ENCODE assay signal across 1 cellular context in genomic region chr11:61967177-61967923, GRCh38.
A peak's percentile ranks its signal among the peaks of the same experiment; 100 is the strongest.
TF ChIP-seq lines count a peak whose summit lies in the region.

Gene FTH1 (minus strand): TSS chr11:61967634. CDS start chr11:61967425, 209 bp downstream.

TF ChIP-seq in K562, 482 proteins besides CTCF, POLR2A, EP300 and RAD21 (continued from another document and continues in another):
- TF ChIP-seq ZBTB12 (CRISPR knock-in tag; IDR thresholded peaks at IDR 0.05) = peak; percentile 61
- peak; percentile 94 for TF ChIP-seq RBM25 (IDR thresholded peaks at IDR 0.05; ENCODE audit: low read depth, low read length, severe bottlenecking)
- TF ChIP-seq TGIF2 (CRISPR knock-in tag; IDR thresholded peaks at IDR 0.05) = peak; percentile 60; the same call in 1 of the 2 replicates
- 0 out of 2 replicates have a peak, but pooled peaks have one; percentile 3 for TF ChIP-seq ZNF707 (CRISPR knock-in tag; conservative IDR thresholded peaks at IDR 0.05)
- no peak; the same call in 1 of the 2 replicates for TF ChIP-seq FOXP1 (CRISPR knock-in tag; IDR thresholded peaks at IDR 0.05)
- TF ChIP-seq ZFX (CRISPR knock-in tag; IDR thresholded peaks at IDR 0.05) = peak; percentile 81
- TF ChIP-seq YY1 (IDR thresholded peaks at IDR 0.05; ENCODE audit: borderline replicate concordance in 1 of 3, control insufficient read depth in 1 of 3, extremely low read depth in 1 of 3, insufficient read depth in 3 of 3, insufficient read length in 1 of 3, insufficient replicate concordance in 2 of 3, low read depth in 1 of 3, low read length in 2 of 3) = peak in 2 of 3 experiments; percentile 20 to 69
- TF ChIP-seq CBX1 (IDR thresholded peaks at IDR 0.05; ENCODE audit: low read depth) = peak; percentile 82
- TF ChIP-seq NR1H2 (CRISPR knock-in tag; IDR thresholded peaks at IDR 0.05) = peak; percentile 89
- 0 out of 2 replicates have a peak, but pooled peaks have one; percentile 42 for TF ChIP-seq ZNF224 (CRISPR knock-in tag; IDR thresholded peaks at IDR 0.05)
- TF ChIP-seq ZSCAN29 (IDR thresholded peaks at IDR 0.05) = 0 out of 2 replicates have a peak, but pooled peaks have one; percentile 15
- no peak for TF ChIP-seq RBM15 (IDR thresholded peaks at IDR 0.05; ENCODE audit: insufficient read depth, low read length)
- peak; percentile 99 for TF ChIP-seq POLR2G (IDR thresholded peaks at IDR 0.05; ENCODE audit: low read depth, low read length)
- peak; percentile 76; the same call in 1 of the 2 replicates for TF ChIP-seq KLF1 (tag; IDR thresholded peaks at IDR 0.05)
- no peak for TF ChIP-seq HDAC2 (IDR thresholded peaks at IDR 0.05)
- 0 out of 2 replicates have a peak, but pooled peaks have one; percentile 24 for TF ChIP-seq ZNF212 (CRISPR knock-in tag; IDR thresholded peaks at IDR 0.05)
- peak; percentile 52; the same call in 1 of the 2 replicates for TF ChIP-seq SOX6 (IDR thresholded peaks at IDR 0.05)
- peak in 1 of 2 experiments; percentile 55; a peak in 1 of 4 replicates for TF ChIP-seq SRF (CRISPR knock-in tag; IDR thresholded peaks at IDR 0.05)
- peak; percentile 45 for TF ChIP-seq TCF3 (CRISPR knock-in tag; IDR thresholded peaks at IDR 0.05)
- peak; percentile 98 for TF ChIP-seq POLR2H (tag; IDR thresholded peaks at IDR 0.05; ENCODE audit: low read depth)
- peak; percentile 93 for TF ChIP-seq SMAD4 (CRISPR knock-in tag; conservative IDR thresholded peaks at IDR 0.05)
- TF ChIP-seq ZC3H11A (IDR thresholded peaks at IDR 0.05; ENCODE audit: low read depth, low read length) = no peak
- TF ChIP-seq, protein P1, sequence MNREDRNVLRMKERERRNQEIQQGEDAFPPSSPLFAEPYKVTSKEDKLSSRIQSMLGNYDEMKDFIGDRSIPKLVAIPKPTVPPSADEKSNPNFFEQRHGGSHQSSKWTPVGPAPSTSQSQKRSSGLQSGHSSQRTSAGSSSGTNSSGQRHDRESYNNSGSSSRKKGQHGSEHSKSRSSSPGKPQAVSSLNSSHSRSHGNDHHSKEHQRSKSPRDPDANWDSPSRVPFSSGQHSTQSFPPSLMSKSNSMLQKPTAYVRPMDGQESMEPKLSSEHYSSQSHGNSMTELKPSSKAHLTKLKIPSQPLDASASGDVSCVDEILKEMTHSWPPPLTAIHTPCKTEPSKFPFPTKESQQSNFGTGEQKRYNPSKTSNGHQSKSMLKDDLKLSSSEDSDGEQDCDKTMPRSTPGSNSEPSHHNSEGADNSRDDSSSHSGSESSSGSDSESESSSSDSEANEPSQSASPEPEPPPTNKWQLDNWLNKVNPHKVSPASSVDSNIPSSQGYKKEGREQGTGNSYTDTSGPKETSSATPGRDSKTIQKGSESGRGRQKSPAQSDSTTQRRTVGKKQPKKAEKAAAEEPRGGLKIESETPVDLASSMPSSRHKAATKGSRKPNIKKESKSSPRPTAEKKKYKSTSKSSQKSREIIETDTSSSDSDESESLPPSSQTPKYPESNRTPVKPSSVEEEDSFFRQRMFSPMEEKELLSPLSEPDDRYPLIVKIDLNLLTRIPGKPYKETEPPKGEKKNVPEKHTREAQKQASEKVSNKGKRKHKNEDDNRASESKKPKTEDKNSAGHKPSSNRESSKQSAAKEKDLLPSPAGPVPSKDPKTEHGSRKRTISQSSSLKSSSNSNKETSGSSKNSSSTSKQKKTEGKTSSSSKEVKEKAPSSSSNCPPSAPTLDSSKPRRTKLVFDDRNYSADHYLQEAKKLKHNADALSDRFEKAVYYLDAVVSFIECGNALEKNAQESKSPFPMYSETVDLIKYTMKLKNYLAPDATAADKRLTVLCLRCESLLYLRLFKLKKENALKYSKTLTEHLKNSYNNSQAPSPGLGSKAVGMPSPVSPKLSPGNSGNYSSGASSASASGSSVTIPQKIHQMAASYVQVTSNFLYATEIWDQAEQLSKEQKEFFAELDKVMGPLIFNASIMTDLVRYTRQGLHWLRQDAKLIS (CRISPR knock-in tag; IDR thresholded peaks at IDR 0.05) = peak; percentile 99
- TF ChIP-seq USF2 (CRISPR knock-in tag; IDR thresholded peaks at IDR 0.05) = no peak
- TF ChIP-seq, protein P2, sequence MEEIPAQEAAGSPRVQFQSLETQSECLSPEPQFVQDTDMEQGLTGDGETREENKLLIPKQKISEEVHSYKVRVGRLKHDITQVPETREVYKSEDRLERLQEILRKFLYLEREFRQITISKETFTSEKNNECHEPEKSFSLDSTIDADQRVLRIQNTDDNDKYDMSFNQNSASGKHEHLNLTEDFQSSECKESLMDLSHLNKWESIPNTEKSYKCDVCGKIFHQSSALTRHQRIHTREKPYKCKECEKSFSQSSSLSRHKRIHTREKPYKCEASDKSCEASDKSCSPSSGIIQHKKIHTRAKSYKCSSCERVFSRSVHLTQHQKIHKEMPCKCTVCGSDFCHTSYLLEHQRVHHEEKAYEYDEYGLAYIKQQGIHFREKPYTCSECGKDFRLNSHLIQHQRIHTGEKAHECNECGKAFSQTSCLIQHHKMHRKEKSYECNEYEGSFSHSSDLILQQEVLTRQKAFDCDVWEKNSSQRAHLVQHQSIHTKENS (CRISPR knock-in tag; IDR thresholded peaks at IDR 0.05) = no peak
- peak; percentile 93 for TF ChIP-seq ZEB2 (IDR thresholded peaks at IDR 0.05)
- TF ChIP-seq TRIM25 (IDR thresholded peaks at IDR 0.05; ENCODE audit: borderline replicate concordance) = no peak
- TF ChIP-seq TOE1 (IDR thresholded peaks at IDR 0.05; ENCODE audit: borderline replicate concordance) = no peak
- peak; percentile 93; the same call in 1 of the 2 replicates for TF ChIP-seq TOE1 (CRISPR knock-in tag; IDR thresholded peaks at IDR 0.05; ENCODE audit: borderline replicate concordance, low read depth)
- TF ChIP-seq NCOR1 (IDR thresholded peaks at IDR 0.05) = peak; percentile 76
- TF ChIP-seq STAT6 (CRISPR knock-in tag; IDR thresholded peaks at IDR 0.05) = peak; percentile 39; the same call in 1 of the 2 replicates
- TF ChIP-seq ARID4B (CRISPR knock-in tag; IDR thresholded peaks at IDR 0.05) = peak; percentile 84
- no peak for TF ChIP-seq ZBTB17 (CRISPR knock-in tag; IDR thresholded peaks at IDR 0.05)
- peak; percentile 61 for TF ChIP-seq NFYB (IDR thresholded peaks at IDR 0.05; ENCODE audit: extremely low read depth, insufficient read length)
- TF ChIP-seq CXXC5 (CRISPR knock-in tag; IDR thresholded peaks at IDR 0.05) = peak; percentile 97
- no peak for TF ChIP-seq ZNF583 (CRISPR knock-in tag; IDR thresholded peaks at IDR 0.05)
- no peak for TF ChIP-seq ZNF75A (CRISPR knock-in tag; IDR thresholded peaks at IDR 0.05)
- peak; percentile 51; the same call in 1 of the 2 replicates for TF ChIP-seq TFAP4 (CRISPR knock-in tag; IDR thresholded peaks at IDR 0.05; ENCODE audit: borderline replicate concordance)
- peak; percentile 75 for TF ChIP-seq E2F3 (CRISPR knock-in tag; IDR thresholded peaks at IDR 0.05)
- TF ChIP-seq POLR2AphosphoS2 (IDR thresholded peaks at IDR 0.05; ENCODE audit: low read length) = peak; percentile 70; the same call in 1 of the 2 replicates
- peak in 1 of 2 experiments; percentile 16; a peak in 1 of 4 replicates for TF ChIP-seq CSDE1 (IDR thresholded peaks at IDR 0.05)
- TF ChIP-seq ZNF785 (CRISPR knock-in tag; IDR thresholded peaks at IDR 0.05) = no peak
- peak; percentile 31 to 71; a peak in 3 of 4 replicates for TF ChIP-seq TEAD1 (CRISPR knock-in tag; IDR thresholded peaks at IDR 0.05)
- peak; percentile 61 for TF ChIP-seq CREB1 (IDR thresholded peaks at IDR 0.05)
- TF ChIP-seq CREB1 (CRISPR knock-in tag; IDR thresholded peaks at IDR 0.05) = peak; percentile 86
